ENCODE assay signal across 8 cellular contexts in genomic region chr14:76546426-76547221, GRCh38.
A peak's percentile ranks its signal among the peaks of the same experiment; 100 is the strongest.
DNase-seq lines count a peak whose midpoint lies in the region; ATAC-seq and TF ChIP-seq lines count a peak whose summit lies in the region.

No MANE protein-coding gene starts in this region.

- peaks cover 30% of the 10 kb centered on the region for H3K4me1 ChIP-seq in mammary epithelial cell (ENCODE audit: insufficient read depth, low read length)

- peak overlapping the region; percentile 55 for H2AFZ ChIP-seq in mammary epithelial cell (ENCODE audit: low read depth, low read length)

- TF ChIP-seq CTCF in mammary epithelial cell (conservative IDR thresholded peaks at IDR 0.05 in 1 of 2, IDR thresholded peaks at IDR 0.05 in 1 of 2; ENCODE audit: extremely low read depth in 1 of 2, insufficient read depth in 1 of 2, low read depth in 1 of 2, low read length in 2 of 2), result peak; percentile 65 to 77
- TF ChIP-seq CTCF in osteocyte (IDR thresholded peaks at IDR 0.05), result peak; percentile 38

- H3K4me3 Mint-ChIP-seq in osteocyte (ENCODE audit: unreplicated experiment), result no peak overlapping the region

- no peaks in the 10 kb centered on the region for H3K9me3 Mint-ChIP-seq in osteocyte (ENCODE audit: unreplicated experiment)

- peaks cover 1% of the 10 kb centered on the region for H3K27me3 Mint-ChIP-seq in osteocyte (ENCODE audit: unreplicated experiment)

- H3K27ac ChIP-seq in mammary epithelial cell (ENCODE audit: insufficient read depth, low read depth, low read length), result no peak overlapping the region

- no peak overlapping the region for H3K4me2 ChIP-seq in mammary epithelial cell (ENCODE audit: insufficient read depth, low read depth, low read length)

- no peaks in the 10 kb centered on the region for H3K4me1 Mint-ChIP-seq in osteocyte (ENCODE audit: unreplicated experiment)

- dilution Hi-C loops in mammary epithelial cell (cut with HindIII; ENCODE audit: low sequenced_read_pairs), result no loop called here

- in situ Hi-C loops in mammary epithelial cell (cut with MboI; ENCODE audit: low sequenced_read_pairs in 2 of 2), result no loop called here

- H3K27ac Mint-ChIP-seq in osteocyte (ENCODE audit: unreplicated experiment), result no peak overlapping the region

- BruUV-seq in mammary epithelial cell (replicated peaks; lab: Mats Ljungman, UMichigan), result no TSS peak

- 48% methylated on average over 10 of the region's 10 CpGs for WGBS in mammary epithelial cell (ENCODE audit: low coverage, missing lambda C conversion rate)

- intact Hi-C loops in mammary epithelial cell (cut with micrococcal nuclease), result loop anchor here (1.0 to 10.0 kb wide), 5 partner anchors 29 to 496 kb away; no protein-coding TSS in a partner anchor

- no peaks in the 10 kb centered on the region for H3K27me3 ChIP-seq in mammary epithelial cell (ENCODE audit: insufficient read depth, low read length)

- no peaks in the 10 kb centered on the region for H3K36me3 Mint-ChIP-seq in osteocyte (ENCODE audit: unreplicated experiment)

- no peaks in the 10 kb centered on the region for H4K20me1 ChIP-seq in mammary epithelial cell (ENCODE audit: insufficient read depth, low read length)

- peak; percentile 19 for DNase-seq in A172 (ENCODE audit: low spot score)
- DNase-seq in ELR (ENCODE audit: low read depth), result peak; percentile 40
- DNase-seq in NCI-H187 treated with DMSO at 0.1 percent for 48 hours (lab: John Stamatoyannopoulos, UW), result peak; percentile 27
- peak; percentile 61 for DNase-seq in mammary epithelial cell
- DNase-seq in osteocyte (ENCODE audit: extremely low spot score, unreplicated experiment), result no peak
- no peak for DNase-seq in anterior cingulate cortex (lab: John Stamatoyannopoulos, UW)
- DNase-seq in NCI-H2081 treated with DMSO at 0.1 percent for 48 hours (lab: John Stamatoyannopoulos, UW), result no peak

- H3K4me3 ChIP-seq in mammary epithelial cell (replicated peaks in 1 of 3; ENCODE audit: insufficient read depth in 1 of 3, low read depth in 2 of 3, low read length in 3 of 3), result no peak overlapping the region

- CTCF ChIA-PET in mammary epithelial cell (lab: Charles Lee; ENCODE audit: low non-redundant PET), result no interaction called here

- ATAC-seq in GM18870 (IDR thresholded peaks at IDR 0.05; ENCODE audit: unreplicated experiment), result no peak

- no peaks in the 10 kb centered on the region for H3K9me3 ChIP-seq in mammary epithelial cell (replicated peaks; ENCODE audit: insufficient read depth, low read length)

- H3K36me3 ChIP-seq in mammary epithelial cell (ENCODE audit: insufficient read depth, low read length), result no peaks in the 10 kb centered on the region

- no peak overlapping the region for H3K9ac ChIP-seq in mammary epithelial cell (ENCODE audit: insufficient read depth, low read length)

- H3K79me2 ChIP-seq in mammary epithelial cell (ENCODE audit: insufficient read depth, low read length), result no peaks in the 10 kb centered on the region

Comparison
In these comparisons a context has a peak if more than half of its experiments do, and no peak if none do; other contexts are left out.
1. DNase-seq: peak in A172 (single experiment), ELR (single experiment), NCI-H187 treated with DMSO at 0.1 percent for 48 hours (single experiment) and mammary epithelial cell (single experiment); none in osteocyte (single experiment), anterior cingulate cortex (0 of 58) and NCI-H2081 treated with DMSO at 0.1 percent for 48 hours (single experiment).